8 cellular contexts compared by ENCODE assay signal in genomic region chr16:70345840-70346239, GRCh38. TPM values are rescaled to one million over a fixed set of nuclear protein-coding genes. Genes with fewer than 3 reads are reported as not detected.
DNase-seq lines count a peak whose midpoint lies in the region; ATAC-seq, FAIRE-seq and TF ChIP-seq lines count a peak whose summit lies in the region.

No MANE protein-coding gene starts in this region.

- TF ChIP-seq CTCF in adrenal gland (IDR thresholded peaks at IDR 0.05): no peak
- TF ChIP-seq CTCF in HepG2 (CRISPR knock-in tag; IDR thresholded peaks at IDR 0.05): no peak

- H3K27me3 ChIP-seq in adrenal gland (no peaks in the 10 kb centered on the region), HepG2 (ENCODE audit: control insufficient read depth in 1 of 2, insufficient read depth in 2 of 2, low read length in 2 of 2) (no peaks in the 10 kb centered on the region; a peak in 1 of 5 replicates), thymus (ENCODE audit: control insufficient read depth, insufficient read depth) (no peaks in the 10 kb centered on the region)

- TF ChIP-seq EP300 in HepG2 (IDR thresholded peaks at IDR 0.05; ENCODE audit: low read depth in 2 of 2, low read length in 2 of 2) (no peak), HepG2 (CRISPR knock-in tag; IDR thresholded peaks at IDR 0.05; ENCODE audit: borderline replicate concordance) (no peak)

- peak overlapping the region; percentile 92 for H3K4me3 Mint-ChIP-seq in activated CD4-positive, alpha-beta T cell treated with anti-CD3 and anti-CD28 coated beads, Interleukin-2, amount 10 ng/mL, durations not matched to agents 24 days and 14 days

- H3K4me3 ChIP-seq in adrenal gland (peak overlapping the region in 1 of 4 donors; percentile 65), HepG2 (replicated peaks in 1 of 3; ENCODE audit: insufficient read depth in 1 of 3, low read depth in 2 of 3, low read length in 3 of 3) (peak overlapping the region; percentile 89 to 99 (median 90)), thymus (ENCODE audit: low read length) (peak overlapping the region; percentile 98)

- BruUV-seq in HepG2 (replicated peaks; lab: Mats Ljungman, UMichigan): TSS peak; percentile 92

- no peaks in the 10 kb centered on the region for H3K27me3 Mint-ChIP-seq in activated CD4-positive, alpha-beta T cell treated with anti-CD3 and anti-CD28 coated beads, Interleukin-2, amount 10 ng/mL, durations not matched to agents 24 days and 14 days

- CTCF ChIA-PET in HepG2 (lab: Yijun Ruan, JAX; ENCODE audit: low intra/inter-chr PET ratio, low total read pairs): no interaction called here

- no peak for FAIRE-seq in HepG2 (lab: Jason Lieb, UNC)

- H3K9me3 Mint-ChIP-seq in activated CD4-positive, alpha-beta T cell treated with anti-CD3 and anti-CD28 coated beads, Interleukin-2, amount 10 ng/mL, durations not matched to agents 24 days and 14 days: no peaks in the 10 kb centered on the region

- H2AFZ ChIP-seq in HepG2 (ENCODE audit: low read length): no peak overlapping the region

- peak overlapping the region; percentile 91 for H3K27ac Mint-ChIP-seq in activated CD4-positive, alpha-beta T cell treated with anti-CD3 and anti-CD28 coated beads, Interleukin-2, amount 10 ng/mL, durations not matched to agents 24 days and 14 days

- ATAC-seq in HepG2 (no peak), HG03460 (IDR thresholded peaks at IDR 0.05; ENCODE audit: unreplicated experiment) (no peak), HG03469 (IDR thresholded peaks at IDR 0.05; ENCODE audit: unreplicated experiment) (no peak)

- no peak for TF ChIP-seq RAD21 in HepG2 (CRISPR knock-in tag; IDR thresholded peaks at IDR 0.05)

- H3K4me1 ChIP-seq in adrenal gland (replicated peaks in 1 of 2) (peaks cover 13 to 30% of the 10 kb centered on the region in 2 donors), HepG2 (ENCODE audit: insufficient read depth, low read length) (peaks cover 38% of the 10 kb centered on the region), thymus (ENCODE audit: control insufficient read depth, insufficient read depth, low read length) (no peaks in the 10 kb centered on the region)

- H3K9me3 ChIP-seq in adrenal gland (replicated peaks in 1 of 3) (no peaks in the 10 kb centered on the region), HepG2 (ENCODE audit: low read length) (no peaks in the 10 kb centered on the region), thymus (ENCODE audit: control insufficient read depth) (no peaks in the 10 kb centered on the region)

- H3K36me3 ChIP-seq in adrenal gland (replicated peaks in 1 of 2) (peaks cover 0 to under 1% of the 10 kb centered on the region in 2 donors), HepG2 (replicated peaks in 1 of 2; ENCODE audit: control insufficient read depth in 1 of 2, insufficient read depth in 2 of 2, low read length in 2 of 2) (peaks cover 0 to 12% of the 10 kb centered on the region in 2 experiments; a peak in 3 of 5 replicates), thymus (ENCODE audit: control insufficient read depth, insufficient read depth) (peaks cover 4% of the 10 kb centered on the region)

- intact Hi-C loops in activated CD4-positive, alpha-beta T cell treated with anti-CD3 and anti-CD28 coated beads, Interleukin-2, amount 10 ng/mL, durations not matched to agents 24 days and 14 days (cut with micrococcal nuclease): loop anchor here (1.0 to 10.0 kb wide), 5 partner anchors 35 to 961 kb away; partner anchors contain the start of genes AARS1, COG4, DDX19B and SF3B3
- intact Hi-C loops in adrenal gland (cut with DNase I): loop anchor here in 1 of 2 donors (10.0 kb wide), 1 partner anchor 51 kb away; the partner anchor contains the start of gene DDX19B
- intact Hi-C loops in HepG2 (cut with micrococcal nuclease; ENCODE audit: unreplicated experiment): loop anchor here (2.0 kb wide), 1 partner anchor 47 kb away; the partner anchor contains the start of gene DDX19B

- H3K4me1 Mint-ChIP-seq in activated CD4-positive, alpha-beta T cell treated with anti-CD3 and anti-CD28 coated beads, Interleukin-2, amount 10 ng/mL, durations not matched to agents 24 days and 14 days: peaks cover 22% of the 10 kb centered on the region

- TF ChIP-seq POLR2A in adrenal gland (IDR thresholded peaks at IDR 0.05) (no peak), HepG2 (IDR thresholded peaks at IDR 0.05; ENCODE audit: insufficient read depth in 1 of 2, low read depth in 2 of 2, low read length in 2 of 2) (0 out of 4 replicates have a peak, but pooled peaks of 1 of the 2 experiments have one; percentile 16), erythroblast (IDR thresholded peaks at IDR 0.05; ENCODE audit: low read length) (no peak)

- H4K20me1 ChIP-seq in HepG2 (ENCODE audit: insufficient read depth, low read length): no peaks in the 10 kb centered on the region

- in situ Hi-C loops in HepG2 (cut with HindIII; ENCODE audit: extremely low pct_ligation_motif_present, low pct_unique_long_range_greater_than_20kb): no loop called here

- peak; percentile 60 for DNase-seq in activated CD4-positive, alpha-beta T cell treated with anti-CD3 and anti-CD28 coated beads, Interleukin-2, amount 10 ng/mL, durations not matched to agents 24 days and 14 days
- DNase-seq in activated CD4-positive, alpha-beta T cell treated with anti-CD3 and anti-CD28 coated beads, Interleukin-2, amount 50 U/mL, for 48 hours: no peak
- DNase-seq in adrenal gland (no peak), HepG2 (ENCODE audit: low spot score) (no peak), erythroblast (lab: John Stamatoyannopoulos, UW) (no peak)

- H3K4me2 ChIP-seq in HepG2 (ENCODE audit: low read depth, low read length): peak overlapping the region; percentile 84

- 86 to 89% (median 88%) methylated on average over 10 of the region's 10 CpGs for WGBS in adrenal gland, 4 donors
- WGBS in HepG2 (ENCODE audit: low lambda C conversion rate): 53% methylated on average over 10 of the region's 10 CpGs
- WGBS in thymus: 94% methylated on average over 10 of the region's 10 CpGs

- H3K79me2 ChIP-seq in HepG2 (ENCODE audit: insufficient read depth, low read length): peaks cover 42% of the 10 kb centered on the region

- H3K36me3 Mint-ChIP-seq in activated CD4-positive, alpha-beta T cell treated with anti-CD3 and anti-CD28 coated beads, Interleukin-2, amount 10 ng/mL, durations not matched to agents 24 days and 14 days (ENCODE audit: low read depth): peaks cover 24% of the 10 kb centered on the region

- POLR2A ChIA-PET in HepG2 (lab: Yijun Ruan, JAX): interaction anchor here (0.5 to 3.5 kb wide), 25 partner anchors 9 to 1268 kb away, joined by 3 to 58 read pairs (median 5); partner anchors contain the start of genes AARS1, DDX19B, EXOSC6 and FCSK

- peak overlapping the region; percentile 97 for H3K9ac ChIP-seq in HepG2 (ENCODE audit: insufficient read depth, low read depth, low read length)

- H3K27ac ChIP-seq in adrenal gland: peak overlapping the region in 3 of 5 donors; percentile 92 to 99 (median 95)
- peak overlapping the region; percentile 84 for H3K27ac ChIP-seq in HepG2 (ENCODE audit: extremely low read length, insufficient read depth, low read length)
- H3K27ac ChIP-seq in thymus (ENCODE audit: low read depth): no peak overlapping the region

RNA-seq across cellular contexts. Expression of gene DDX19A, which starts 0.9 kb away (rescaled TPM):
- 73.0 and 73.3 TPM in 2 replicates for total RNA-seq in activated CD4-positive, alpha-beta T cell treated with anti-CD3 and anti-CD28 coated beads, Interleukin-2, amount 10 ng/mL, durations not matched to agents 24 days and 14 days
- total RNA-seq in adrenal gland (10 to 100 TPM; 31.1 to 64.8 (median 42.3) TPM), HepG2 (2016; rRNA removed; fragmentation: Illumina TruSeq; extraction: Trizol) (76.9 and 92.4 TPM in 2 replicates)
- polyA plus RNA-seq in adrenal gland (10 to 100 TPM; 14.6 to 55.5 (median 14.9) TPM), HepG2 (2011; rRNA removed) (41.4 and 43.9 TPM in 2 replicates), thymus (24.1 TPM)
- total RNA-seq in HepG2 (2016; cell fraction: cytosol; rRNA removed; fragmentation: Illumina TruSeq; extraction: Trizol; ENCODE audit: low read depth): 16.1 and 17.3 TPM in 2 replicates
- 76.3 and 93.5 TPM in 2 replicates for total RNA-seq in HepG2 (2016; cell fraction: insoluble cytoplasmic fraction; rRNA removed; fragmentation: Illumina TruSeq; extraction: Trizol)
- 22.7 and 23.6 TPM in 2 replicates for total RNA-seq in HepG2 (2016; cell fraction: membrane; rRNA removed; fragmentation: Illumina TruSeq; extraction: Trizol)
- total RNA-seq in HepG2 (2016; cell fraction: nucleus; rRNA removed; fragmentation: Illumina TruSeq; extraction: Trizol): 54.0 and 63.3 TPM in 2 replicates
- 42.7 and 50.0 TPM in 2 replicates for polyA plus RNA-seq in HepG2 (2011; cell fraction: cytosol; rRNA removed)
- 26.1 and 32.0 TPM in 2 replicates for polyA plus RNA-seq in HepG2 (2011; cell fraction: nucleus; rRNA removed)
- polyA plus RNA-seq in HepG2 (2012): 34.4 and 41.8 TPM in 2 replicates
- 4.2 and 4.8 TPM in 2 replicates for polyA plus RNA-seq in HepG2 (2016; cell fraction: cytosol; fragmentation: Illumina TruSeq; extraction: Trizol; ENCODE audit: low read depth)
- polyA plus RNA-seq in HepG2 (2016; cell fraction: insoluble cytoplasmic fraction; fragmentation: Illumina TruSeq; extraction: Trizol; ENCODE audit: low read depth): 86.5 and 94.7 TPM in 2 replicates
- 10.6 and 11.5 TPM in 2 replicates for polyA plus RNA-seq in HepG2 (2016; cell fraction: membrane; fragmentation: Illumina TruSeq; extraction: Trizol; ENCODE audit: low read depth)
- 62.8 and 66.6 TPM in 2 replicates for polyA plus RNA-seq in HepG2 (2016; cell fraction: nucleus; fragmentation: Illumina TruSeq; extraction: Trizol; ENCODE audit: insufficient read depth, low read depth)
- polyA minus RNA-seq in HepG2 (2011; rRNA and poly(A)+ RNA removed; ENCODE audit: low replicate concordance): 57.7 and 87.7 TPM in 2 replicates
- 42.7 and 56.5 TPM in 2 replicates for polyA minus RNA-seq in HepG2 (2011; cell fraction: cytosol; rRNA and poly(A)+ RNA removed)
- 57.8 and 68.4 TPM in 2 replicates for polyA minus RNA-seq in HepG2 (2011; cell fraction: nucleus; rRNA and poly(A)+ RNA removed)

RNA-seq across cellular contexts. Expression of gene DDX19B, which starts 46.9 kb away (rescaled TPM):
- total RNA-seq in activated CD4-positive, alpha-beta T cell treated with anti-CD3 and anti-CD28 coated beads, Interleukin-2, amount 10 ng/mL, durations not matched to agents 24 days and 14 days: 29.4 and 30.4 TPM in 2 replicates
- 10 to 100 TPM; 22.1 to 45.7 (median 31.3) TPM for total RNA-seq in adrenal gland
- polyA plus RNA-seq in adrenal gland: 10 to 100 TPM; 26.0 to 55.7 (median 35.9) TPM
- 36.2 and 45.1 TPM in 2 replicates for total RNA-seq in HepG2 (2016; rRNA removed; fragmentation: Illumina TruSeq; extraction: Trizol)
- 12.8 and 12.9 TPM in 2 replicates for total RNA-seq in HepG2 (2016; cell fraction: cytosol; rRNA removed; fragmentation: Illumina TruSeq; extraction: Trizol; ENCODE audit: low read depth)
- 39.6 and 45.1 TPM in 2 replicates for total RNA-seq in HepG2 (2016; cell fraction: insoluble cytoplasmic fraction; rRNA removed; fragmentation: Illumina TruSeq; extraction: Trizol)
- total RNA-seq in HepG2 (2016; cell fraction: membrane; rRNA removed; fragmentation: Illumina TruSeq; extraction: Trizol): 23.3 and 24.2 TPM in 2 replicates
- total RNA-seq in HepG2 (2016; cell fraction: nucleus; rRNA removed; fragmentation: Illumina TruSeq; extraction: Trizol): 19.1 and 19.2 TPM in 2 replicates
- polyA plus RNA-seq in HepG2 (2011; rRNA removed): 40.0 and 48.1 TPM in 2 replicates
- 32.7 and 34.5 TPM in 2 replicates for polyA plus RNA-seq in HepG2 (2011; cell fraction: cytosol; rRNA removed)
- polyA plus RNA-seq in HepG2 (2011; cell fraction: nucleus; rRNA removed): 37.9 and 40.4 TPM in 2 replicates
- polyA plus RNA-seq in HepG2 (2012): 44.8 and 46.5 TPM in 2 replicates
- 19.4 and 20.0 TPM in 2 replicates for polyA plus RNA-seq in HepG2 (2016; cell fraction: cytosol; fragmentation: Illumina TruSeq; extraction: Trizol; ENCODE audit: low read depth)
- polyA plus RNA-seq in HepG2 (2016; cell fraction: insoluble cytoplasmic fraction; fragmentation: Illumina TruSeq; extraction: Trizol; ENCODE audit: low read depth): 52.7 and 69.9 TPM in 2 replicates
- polyA plus RNA-seq in HepG2 (2016; cell fraction: membrane; fragmentation: Illumina TruSeq; extraction: Trizol; ENCODE audit: low read depth): 27.4 and 28.0 TPM in 2 replicates
- 38.1 and 41.2 TPM in 2 replicates for polyA plus RNA-seq in HepG2 (2016; cell fraction: nucleus; fragmentation: Illumina TruSeq; extraction: Trizol; ENCODE audit: insufficient read depth, low read depth)
- polyA minus RNA-seq in HepG2 (2011; rRNA and poly(A)+ RNA removed; ENCODE audit: low replicate concordance): 14.4 and 19.9 TPM in 2 replicates
- 9.7 and 21.2 TPM in 2 replicates for polyA minus RNA-seq in HepG2 (2011; cell fraction: cytosol; rRNA and poly(A)+ RNA removed)
- 19.9 and 21.8 TPM in 2 replicates for polyA minus RNA-seq in HepG2 (2011; cell fraction: nucleus; rRNA and poly(A)+ RNA removed)
- 24.3 TPM for polyA plus RNA-seq in thymus

RNA-seq across cellular contexts. Expression of gene AARS1, which starts 56.5 kb away (rescaled TPM):
- total RNA-seq in activated CD4-positive, alpha-beta T cell treated with anti-CD3 and anti-CD28 coated beads, Interleukin-2, amount 10 ng/mL, durations not matched to agents 24 days and 14 days: 115 and 117 TPM in 2 replicates
- total RNA-seq in adrenal gland: 100 to 1,000 TPM in 3 of 8 donors, 10 to 100 TPM in 5; 82.4 to 120 (median 95.4) TPM
- 100 to 1,000 TPM in 1 of 3 donors, 10 to 100 TPM in 2; 31.2 to 110 (median 38.7) TPM for polyA plus RNA-seq in adrenal gland
- total RNA-seq in HepG2 (2016; rRNA removed; fragmentation: Illumina TruSeq; extraction: Trizol): 107 and 132 TPM in 2 replicates
- total RNA-seq in HepG2 (2016; cell fraction: cytosol; rRNA removed; fragmentation: Illumina TruSeq; extraction: Trizol; ENCODE audit: low read depth): 36.0 and 36.9 TPM in 2 replicates
- 106 and 131 TPM in 2 replicates for total RNA-seq in HepG2 (2016; cell fraction: insoluble cytoplasmic fraction; rRNA removed; fragmentation: Illumina TruSeq; extraction: Trizol)
- total RNA-seq in HepG2 (2016; cell fraction: membrane; rRNA removed; fragmentation: Illumina TruSeq; extraction: Trizol): 22.4 and 24.3 TPM in 2 replicates
- total RNA-seq in HepG2 (2016; cell fraction: nucleus; rRNA removed; fragmentation: Illumina TruSeq; extraction: Trizol): 86.2 and 93.2 TPM in 2 replicates
- polyA plus RNA-seq in HepG2 (2011; rRNA removed): 132 and 163 TPM in 2 replicates
- 137 and 146 TPM in 2 replicates for polyA plus RNA-seq in HepG2 (2011; cell fraction: cytosol; rRNA removed)
- polyA plus RNA-seq in HepG2 (2011; cell fraction: nucleus; rRNA removed): 133 and 160 TPM in 2 replicates
- 134 and 189 TPM in 2 replicates for polyA plus RNA-seq in HepG2 (2012)
- 4.3 and 4.9 TPM in 2 replicates for polyA plus RNA-seq in HepG2 (2016; cell fraction: cytosol; fragmentation: Illumina TruSeq; extraction: Trizol; ENCODE audit: low read depth)
- polyA plus RNA-seq in HepG2 (2016; cell fraction: insoluble cytoplasmic fraction; fragmentation: Illumina TruSeq; extraction: Trizol; ENCODE audit: low read depth): 108 and 115 TPM in 2 replicates
- polyA plus RNA-seq in HepG2 (2016; cell fraction: membrane; fragmentation: Illumina TruSeq; extraction: Trizol; ENCODE audit: low read depth): 7.9 and 10.8 TPM in 2 replicates
- polyA plus RNA-seq in HepG2 (2016; cell fraction: nucleus; fragmentation: Illumina TruSeq; extraction: Trizol; ENCODE audit: insufficient read depth, low read depth): 108 and 116 TPM in 2 replicates
- 201 and 270 TPM in 2 replicates for polyA minus RNA-seq in HepG2 (2011; rRNA and poly(A)+ RNA removed; ENCODE audit: low replicate concordance)
- polyA minus RNA-seq in HepG2 (2011; cell fraction: cytosol; rRNA and poly(A)+ RNA removed): 108 and 137 TPM in 2 replicates
- 94.2 and 166 TPM in 2 replicates for polyA minus RNA-seq in HepG2 (2011; cell fraction: nucleus; rRNA and poly(A)+ RNA removed)
- polyA plus RNA-seq in thymus: 27.0 TPM
